1 cellular context compared by ENCODE assay signal in the genomic region with DNA sequence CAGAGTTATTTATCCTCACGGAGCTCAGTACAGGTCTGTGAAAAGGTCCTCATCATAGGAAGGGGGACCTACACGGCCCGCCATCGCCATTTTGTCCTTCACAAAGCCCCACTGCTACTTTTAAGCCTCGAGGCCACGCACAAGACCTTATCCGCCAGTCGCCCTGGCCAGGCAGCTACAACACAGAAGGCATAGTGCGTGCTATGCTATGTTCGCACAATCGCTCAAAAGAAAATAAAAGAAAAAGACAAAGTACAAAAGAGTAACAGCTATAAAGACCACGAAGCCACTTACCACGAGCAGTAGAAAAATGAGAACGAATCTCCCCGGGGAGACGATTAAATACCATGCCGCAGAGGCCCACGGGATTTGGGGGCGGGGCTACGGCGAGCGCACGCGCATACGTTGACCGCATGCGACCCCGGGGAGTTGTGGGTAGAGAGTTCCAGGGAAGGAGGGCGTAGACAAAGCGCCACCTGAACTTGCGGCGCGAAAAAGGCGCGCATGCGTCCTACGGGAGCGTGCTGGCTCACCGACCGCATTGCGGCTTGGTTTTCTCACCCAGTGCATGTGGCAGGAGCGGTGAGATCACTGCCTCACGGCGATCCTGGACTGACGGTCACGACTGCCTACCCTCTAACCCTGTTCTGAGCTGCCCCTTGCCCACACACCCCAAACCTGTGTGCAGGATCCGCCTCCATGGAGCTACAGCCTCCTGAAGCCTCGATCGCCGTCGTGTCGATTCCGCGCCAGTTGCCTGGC.
TF ChIP-seq lines count a peak whose summit lies in the region.

No MANE protein-coding gene starts in this region.

TF ChIP-seq in K562, 482 proteins besides CTCF, POLR2A, EP300 and RAD21 (continued from another document and continues in another):
- peak; percentile 62; the same call in 1 of the 2 replicates for TF ChIP-seq ZNF436 (CRISPR knock-in tag; IDR thresholded peaks at IDR 0.05)
- peak; percentile 83 for TF ChIP-seq JUND (IDR thresholded peaks at IDR 0.05; ENCODE audit: borderline replicate concordance, low read depth, low read length)
- peak; percentile 86; the same call in 2 of the 3 replicates for TF ChIP-seq JUND (tag; IDR thresholded peaks at IDR 0.05; ENCODE audit: borderline replicate concordance, low read depth, low read length)
- TF ChIP-seq FOXK2 (conservative IDR thresholded peaks at IDR 0.05 in 1 of 2, IDR thresholded peaks at IDR 0.05 in 1 of 2; ENCODE audit: low read depth in 2 of 2), result peak; percentile 81 to 90
- TF ChIP-seq HNRNPLL (IDR thresholded peaks at IDR 0.05; ENCODE audit: low read depth, low read length, poor library complexity, severe bottlenecking), result peak; percentile 58
- TF ChIP-seq, protein P1, sequence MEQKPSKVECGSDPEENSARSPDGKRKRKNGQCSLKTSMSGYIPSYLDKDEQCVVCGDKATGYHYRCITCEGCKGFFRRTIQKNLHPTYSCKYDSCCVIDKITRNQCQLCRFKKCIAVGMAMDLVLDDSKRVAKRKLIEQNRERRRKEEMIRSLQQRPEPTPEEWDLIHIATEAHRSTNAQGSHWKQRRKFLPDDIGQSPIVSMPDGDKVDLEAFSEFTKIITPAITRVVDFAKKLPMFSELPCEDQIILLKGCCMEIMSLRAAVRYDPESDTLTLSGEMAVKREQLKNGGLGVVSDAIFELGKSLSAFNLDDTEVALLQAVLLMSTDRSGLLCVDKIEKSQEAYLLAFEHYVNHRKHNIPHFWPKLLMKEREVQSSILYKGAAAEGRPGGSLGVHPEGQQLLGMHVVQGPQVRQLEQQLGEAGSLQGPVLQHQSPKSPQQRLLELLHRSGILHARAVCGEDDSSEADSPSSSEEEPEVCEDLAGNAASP (IDR thresholded peaks at IDR 0.05), result no peak
- TF ChIP-seq NBN (IDR thresholded peaks at IDR 0.05; ENCODE audit: low read depth), result peak; percentile 79
- no peak; the same call in 1 of the 2 replicates for TF ChIP-seq BCOR (IDR thresholded peaks at IDR 0.05)
- TF ChIP-seq ZEB2 (IDR thresholded peaks at IDR 0.05), result 0 out of 2 replicates have a peak, but pooled peaks have one; percentile 24
- peak; percentile 95 for TF ChIP-seq CHD1 (IDR thresholded peaks at IDR 0.05; ENCODE audit: low read length)
- no peak for TF ChIP-seq TBP (optimal IDR thresholded peaks at IDR 0.05; ENCODE audit: low read depth, low read length)
- TF ChIP-seq HDAC3 (IDR thresholded peaks at IDR 0.05; ENCODE audit: borderline replicate concordance, partially characterized antibody), result peak; percentile 66
- peak; percentile 49; the same call in 1 of the 2 replicates for TF ChIP-seq XRCC5 (IDR thresholded peaks at IDR 0.05; ENCODE audit: low read depth, low read length)
- no peak for TF ChIP-seq ZNF124 (CRISPR knock-in tag; IDR thresholded peaks at IDR 0.05)
- peak; percentile 97 for TF ChIP-seq POLR2AphosphoS2 (IDR thresholded peaks at IDR 0.05; ENCODE audit: low read length)
- no peak for TF ChIP-seq MEF2A (IDR thresholded peaks at IDR 0.05; ENCODE audit: control insufficient read depth, low read depth, low read length)
- no peak for TF ChIP-seq MAFK (IDR thresholded peaks at IDR 0.05; ENCODE audit: low read length)
- no peak for TF ChIP-seq ZNF444 (CRISPR knock-in tag; IDR thresholded peaks at IDR 0.05)
- no peak for TF ChIP-seq ZNF707 (CRISPR knock-in tag; conservative IDR thresholded peaks at IDR 0.05)
- peak; percentile 90 to 97 for TF ChIP-seq HDAC1 (IDR thresholded peaks at IDR 0.05)
- no peak for TF ChIP-seq NCOA6 (IDR thresholded peaks at IDR 0.05)
- TF ChIP-seq ARID2 (IDR thresholded peaks at IDR 0.05), result no peak
- TF ChIP-seq ARNT (IDR thresholded peaks at IDR 0.05), result peak; percentile 46 to 93
- TF ChIP-seq, protein P2, sequence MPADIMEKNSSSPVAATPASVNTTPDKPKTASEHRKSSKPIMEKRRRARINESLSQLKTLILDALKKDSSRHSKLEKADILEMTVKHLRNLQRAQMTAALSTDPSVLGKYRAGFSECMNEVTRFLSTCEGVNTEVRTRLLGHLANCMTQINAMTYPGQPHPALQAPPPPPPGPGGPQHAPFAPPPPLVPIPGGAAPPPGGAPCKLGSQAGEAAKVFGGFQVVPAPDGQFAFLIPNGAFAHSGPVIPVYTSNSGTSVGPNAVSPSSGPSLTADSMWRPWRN (IDR thresholded peaks at IDR 0.05; ENCODE audit: low read depth), result no peak
- TF ChIP-seq C11orf30 (IDR thresholded peaks at IDR 0.05; ENCODE audit: low read depth), result peak; percentile 41; the same call in 1 of the 2 replicates
- peak; percentile 54; the same call in 1 of the 2 replicates for TF ChIP-seq SMAD4 (CRISPR knock-in tag; conservative IDR thresholded peaks at IDR 0.05)
- TF ChIP-seq FOS (IDR thresholded peaks at IDR 0.05; ENCODE audit: extremely low read depth, insufficient read length), result no peak
- TF ChIP-seq, protein P3, sequence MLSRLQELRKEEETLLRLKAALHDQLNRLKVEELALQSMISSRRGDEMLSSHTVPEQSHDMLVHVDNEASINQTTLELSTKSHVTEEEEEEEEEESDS (CRISPR knock-in tag; IDR thresholded peaks at IDR 0.05), result no peak
- no peak; the same call in 1 of the 2 replicates for TF ChIP-seq ZKSCAN1 (IDR thresholded peaks at IDR 0.05; ENCODE audit: low read depth, low read length)
- no peak for TF ChIP-seq SAP30 (IDR thresholded peaks at IDR 0.05; ENCODE audit: borderline replicate concordance, insufficient read depth, low read depth, low read length, poor library complexity, severe bottlenecking)
- peak; percentile 99 for TF ChIP-seq GTF2E2 (tag; IDR thresholded peaks at IDR 0.05)
- TF ChIP-seq STAG1 (CRISPR knock-in tag; IDR thresholded peaks at IDR 0.05; ENCODE audit: borderline replicate concordance), result no peak
- TF ChIP-seq ZFP36 (IDR thresholded peaks at IDR 0.05; ENCODE audit: low read depth, low read length, partially characterized antibody), result no peak
- TF ChIP-seq NELFE (IDR thresholded peaks at IDR 0.05; ENCODE audit: insufficient read depth, insufficient read length), result peak; percentile 56
- TF ChIP-seq, protein P4, sequence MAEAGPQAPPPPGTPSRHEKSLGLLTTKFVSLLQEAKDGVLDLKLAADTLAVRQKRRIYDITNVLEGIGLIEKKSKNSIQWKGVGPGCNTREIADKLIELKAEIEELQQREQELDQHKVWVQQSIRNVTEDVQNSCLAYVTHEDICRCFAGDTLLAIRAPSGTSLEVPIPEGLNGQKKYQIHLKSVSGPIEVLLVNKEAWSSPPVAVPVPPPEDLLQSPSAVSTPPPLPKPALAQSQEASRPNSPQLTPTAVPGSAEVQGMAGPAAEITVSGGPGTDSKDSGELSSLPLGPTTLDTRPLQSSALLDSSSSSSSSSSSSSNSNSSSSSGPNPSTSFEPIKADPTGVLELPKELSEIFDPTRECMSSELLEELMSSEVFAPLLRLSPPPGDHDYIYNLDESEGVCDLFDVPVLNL (CRISPR knock-in tag; IDR thresholded peaks at IDR 0.05; ENCODE audit: low read depth), result peak; percentile 96
- TF ChIP-seq SNIP1 (IDR thresholded peaks at IDR 0.05; ENCODE audit: low read depth), result no peak
- peak; percentile 78 for TF ChIP-seq BHLHE40 (IDR thresholded peaks at IDR 0.05; ENCODE audit: low read length)
- TF ChIP-seq TBL1XR1 (IDR thresholded peaks at IDR 0.05; ENCODE audit: low read length in 2 of 2), result peak; percentile 51 to 72; a peak in 2 of 4 replicates
- peak; percentile 100 for TF ChIP-seq MYC (IDR thresholded peaks at IDR 0.05; ENCODE audit: low read depth, low read length)
- TF ChIP-seq MYC (CRISPR knock-in tag; IDR thresholded peaks at IDR 0.05; ENCODE audit: borderline replicate concordance, low read depth), result peak; percentile 87
- no peak for TF ChIP-seq NFIX (CRISPR knock-in tag; IDR thresholded peaks at IDR 0.05; ENCODE audit: low read depth)
- TF ChIP-seq, protein P5, sequence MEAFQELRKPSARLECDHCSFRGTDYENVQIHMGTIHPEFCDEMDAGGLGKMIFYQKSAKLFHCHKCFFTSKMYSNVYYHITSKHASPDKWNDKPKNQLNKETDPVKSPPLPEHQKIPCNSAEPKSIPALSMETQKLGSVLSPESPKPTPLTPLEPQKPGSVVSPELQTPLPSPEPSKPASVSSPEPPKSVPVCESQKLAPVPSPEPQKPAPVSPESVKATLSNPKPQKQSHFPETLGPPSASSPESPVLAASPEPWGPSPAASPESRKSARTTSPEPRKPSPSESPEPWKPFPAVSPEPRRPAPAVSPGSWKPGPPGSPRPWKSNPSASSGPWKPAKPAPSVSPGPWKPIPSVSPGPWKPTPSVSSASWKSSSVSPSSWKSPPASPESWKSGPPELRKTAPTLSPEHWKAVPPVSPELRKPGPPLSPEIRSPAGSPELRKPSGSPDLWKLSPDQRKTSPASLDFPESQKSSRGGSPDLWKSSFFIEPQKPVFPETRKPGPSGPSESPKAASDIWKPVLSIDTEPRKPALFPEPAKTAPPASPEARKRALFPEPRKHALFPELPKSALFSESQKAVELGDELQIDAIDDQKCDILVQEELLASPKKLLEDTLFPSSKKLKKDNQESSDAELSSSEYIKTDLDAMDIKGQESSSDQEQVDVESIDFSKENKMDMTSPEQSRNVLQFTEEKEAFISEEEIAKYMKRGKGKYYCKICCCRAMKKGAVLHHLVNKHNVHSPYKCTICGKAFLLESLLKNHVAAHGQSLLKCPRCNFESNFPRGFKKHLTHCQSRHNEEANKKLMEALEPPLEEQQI (IDR thresholded peaks at IDR 0.05), result peak; percentile 71; the same call in 1 of the 2 replicates
- peak; percentile 48 for TF ChIP-seq TEAD4 (IDR thresholded peaks at IDR 0.05; ENCODE audit: low read length)
- no peak for TF ChIP-seq TEAD4 (CRISPR knock-in tag; IDR thresholded peaks at IDR 0.05; ENCODE audit: borderline replicate concordance)
- peak; percentile 84 for TF ChIP-seq JUN (IDR thresholded peaks at IDR 0.05; ENCODE audit: borderline replicate concordance, low read depth, low read length)
- TF ChIP-seq JUN (CRISPR knock-in tag; IDR thresholded peaks at IDR 0.05; ENCODE audit: borderline replicate concordance), result peak; percentile 97
- TF ChIP-seq ZNF174 (CRISPR knock-in tag; IDR thresholded peaks at IDR 0.05), result no peak
- peak; percentile 61; the same call in 1 of the 2 replicates for TF ChIP-seq ZNF41 (CRISPR knock-in tag; conservative IDR thresholded peaks at IDR 0.05)
- no peak for TF ChIP-seq SMC3 (conservative IDR thresholded peaks at IDR 0.05; ENCODE audit: insufficient read depth, low read depth, low read length)
- TF ChIP-seq CBX8 (IDR thresholded peaks at IDR 0.05; ENCODE audit: borderline replicate concordance, extremely low read depth, low read depth, low read length, poor library complexity, severe bottlenecking), result no peak
- TF ChIP-seq DMBX1 (CRISPR knock-in tag; IDR thresholded peaks at IDR 0.05; ENCODE audit: borderline replicate concordance), result peak; percentile 13; the same call in 1 of the 2 replicates
- TF ChIP-seq IFI16 (CRISPR knock-in tag; IDR thresholded peaks at IDR 0.05), result no peak
- TF ChIP-seq CREM (IDR thresholded peaks at IDR 0.05; ENCODE audit: low read depth), result peak; percentile 90
- peak; percentile 97 for TF ChIP-seq RBFOX2 (IDR thresholded peaks at IDR 0.05; ENCODE audit: low read depth, low read length)
- TF ChIP-seq, protein P6, sequence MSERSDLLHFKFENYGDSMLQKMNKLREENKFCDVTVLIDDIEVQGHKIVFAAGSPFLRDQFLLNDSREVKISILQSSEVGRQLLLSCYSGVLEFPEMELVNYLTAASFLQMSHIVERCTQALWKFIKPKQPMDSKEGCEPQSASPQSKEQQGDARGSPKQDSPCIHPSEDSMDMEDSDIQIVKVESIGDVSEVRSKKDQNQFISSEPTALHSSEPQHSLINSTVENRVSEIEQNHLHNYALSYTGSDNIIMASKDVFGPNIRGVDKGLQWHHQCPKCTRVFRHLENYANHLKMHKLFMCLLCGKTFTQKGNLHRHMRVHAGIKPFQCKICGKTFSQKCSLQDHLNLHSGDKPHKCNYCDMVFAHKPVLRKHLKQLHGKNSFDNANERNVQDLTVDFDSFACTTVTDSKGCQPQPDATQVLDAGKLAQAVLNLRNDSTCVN (CRISPR knock-in tag; IDR thresholded peaks at IDR 0.05), result peak; percentile 95
- TF ChIP-seq CTBP1 (IDR thresholded peaks at IDR 0.05; ENCODE audit: borderline replicate concordance), result peak; percentile 84; the same call in 1 of the 2 replicates
- no peak for TF ChIP-seq ZNF282 (CRISPR knock-in tag; IDR thresholded peaks at IDR 0.05)
- peak; percentile 80; the same call in 1 of the 2 replicates for TF ChIP-seq MXI1 (IDR thresholded peaks at IDR 0.05; ENCODE audit: low read depth, low read length)
- 0 out of 2 replicates have a peak, but pooled peaks have one; percentile 2 for TF ChIP-seq ZNF384 (IDR thresholded peaks at IDR 0.05; ENCODE audit: low read depth, low read length)
- TF ChIP-seq, protein P7, sequence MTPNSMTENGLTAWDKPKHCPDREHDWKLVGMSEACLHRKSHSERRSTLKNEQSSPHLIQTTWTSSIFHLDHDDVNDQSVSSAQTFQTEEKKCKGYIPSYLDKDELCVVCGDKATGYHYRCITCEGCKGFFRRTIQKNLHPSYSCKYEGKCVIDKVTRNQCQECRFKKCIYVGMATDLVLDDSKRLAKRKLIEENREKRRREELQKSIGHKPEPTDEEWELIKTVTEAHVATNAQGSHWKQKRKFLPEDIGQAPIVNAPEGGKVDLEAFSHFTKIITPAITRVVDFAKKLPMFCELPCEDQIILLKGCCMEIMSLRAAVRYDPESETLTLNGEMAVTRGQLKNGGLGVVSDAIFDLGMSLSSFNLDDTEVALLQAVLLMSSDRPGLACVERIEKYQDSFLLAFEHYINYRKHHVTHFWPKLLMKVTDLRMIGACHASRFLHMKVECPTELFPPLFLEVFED (CRISPR knock-in tag; conservative IDR thresholded peaks at IDR 0.05), result peak; percentile 96
- TF ChIP-seq, protein P8, sequence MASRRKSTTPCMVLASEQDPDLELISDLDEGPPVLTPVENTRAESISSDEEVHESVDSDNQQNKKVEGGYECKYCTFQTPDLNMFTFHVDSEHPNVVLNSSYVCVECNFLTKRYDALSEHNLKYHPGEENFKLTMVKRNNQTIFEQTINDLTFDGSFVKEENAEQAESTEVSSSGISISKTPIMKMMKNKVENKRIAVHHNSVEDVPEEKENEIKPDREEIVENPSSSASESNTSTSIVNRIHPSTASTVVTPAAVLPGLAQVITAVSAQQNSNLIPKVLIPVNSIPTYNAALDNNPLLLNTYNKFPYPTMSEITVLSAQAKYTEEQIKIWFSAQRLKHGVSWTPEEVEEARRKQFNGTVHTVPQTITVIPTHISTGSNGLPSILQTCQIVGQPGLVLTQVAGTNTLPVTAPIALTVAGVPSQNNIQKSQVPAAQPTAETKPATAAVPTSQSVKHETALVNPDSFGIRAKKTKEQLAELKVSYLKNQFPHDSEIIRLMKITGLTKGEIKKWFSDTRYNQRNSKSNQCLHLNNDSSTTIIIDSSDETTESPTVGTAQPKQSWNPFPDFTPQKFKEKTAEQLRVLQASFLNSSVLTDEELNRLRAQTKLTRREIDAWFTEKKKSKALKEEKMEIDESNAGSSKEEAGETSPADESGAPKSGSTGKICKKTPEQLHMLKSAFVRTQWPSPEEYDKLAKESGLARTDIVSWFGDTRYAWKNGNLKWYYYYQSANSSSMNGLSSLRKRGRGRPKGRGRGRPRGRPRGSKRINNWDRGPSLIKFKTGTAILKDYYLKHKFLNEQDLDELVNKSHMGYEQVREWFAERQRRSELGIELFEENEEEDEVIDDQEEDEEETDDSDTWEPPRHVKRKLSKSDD (conservative IDR thresholded peaks at IDR 0.05; ENCODE audit: low read length), result no peak
- no peak for TF ChIP-seq ZNF583 (CRISPR knock-in tag; IDR thresholded peaks at IDR 0.05)
- peak; percentile 85 for TF ChIP-seq RBM39 (optimal IDR thresholded peaks at IDR 0.05; ENCODE audit: low read depth, low read length)
- TF ChIP-seq LCOR (CRISPR knock-in tag; IDR thresholded peaks at IDR 0.05), result peak; percentile 73
- TF ChIP-seq TARDBP (IDR thresholded peaks at IDR 0.05), result no peak
